Comparison of ENCODE assay signal across 29 cellular contexts in genomic region chr11:123521001-123521400, GRCh38.
"Had no signal": no experiment of that assay in that cellular context is flagged by ENCODE, and none has a peak within 500 bp of the region (broad histone marks: within the 10 kb centered on the region; RNA-seq: fewer than 3 reads in every experiment).

No MANE protein-coding gene starts in this region.

- DNase-seq: activated CD4-positive, alpha-beta memory T cell treated with anti-CD3 and anti-CD28 coated beads for 36 hours; activated CD4-positive, alpha-beta T cell treated with anti-CD3 and anti-CD28 coated beads for 36 hours; activated CD4-positive, alpha-beta T cell treated with anti-CD3 and anti-CD28 coated beads, Interleukin-2, amount 10 ng/mL, durations not matched to agents 24 days and 14 days; activated CD4-positive, CD25-positive, alpha-beta regulatory T cell; activated CD4-positive, CD25-positive, alpha-beta regulatory T cell treated with anti-CD3 and anti-CD28 coated beads, Interleukin-2, amount 50 U/mL, for 72 hours; activated CD8-positive, alpha-beta memory T cell treated with anti-CD3 and anti-CD28 coated beads, Interleukin-2, amount 10 ng/mL, durations not matched to agents 7 days and 5 days; activated CD8-positive, alpha-beta memory T cell treated with anti-CD3 and anti-CD28 coated beads, Interleukin-2, amount 50 U/mL, for 4 hours; activated CD8-positive, alpha-beta T cell treated with anti-CD3 and anti-CD28 coated beads, Interleukin-2, amount 10 ng/mL, durations not matched to agents 7 days and 5 days; activated effector memory CD4-positive, alpha-beta T cell treated with anti-CD3 and anti-CD28 coated beads, Interleukin-2, amount 50 U/mL, for 16 hours; activated naive CD4-positive, alpha-beta T cell treated with anti-CD3 and anti-CD28 coated beads for 36 hours; activated naive CD8-positive, alpha-beta T cell treated with anti-CD3 and anti-CD28 coated beads for 36 hours; activated naive CD8-positive, alpha-beta T cell treated with anti-CD3 and anti-CD28 coated beads, Interleukin-2, amount 50 U/mL, for 24 hours; activated T-cell treated with anti-CD3 and anti-CD28 coated beads, Interleukin-2, amount 50 U/mL, for 1 hour; activated T-cell treated with anti-CD3 and anti-CD28 coated beads, Interleukin-2, amount 50 U/mL, for 48 hours; dorsolateral prefrontal cortex; effector memory CD4-positive, alpha-beta T cell; endodermal cell; erythroblast; foreskin keratinocyte; gastrocnemius medialis; glutamatergic neuron; heart right ventricle; T-helper 2 cell had no signal

- H3K4me1 ChIP-seq: ascending aorta, breast epithelium, foreskin keratinocyte, gastrocnemius medialis had no signal

- ATAC-seq: activated CD4-positive, alpha-beta T cell treated with anti-CD3 and anti-CD28 coated beads for 36 hours; activated CD8-positive, alpha-beta memory T cell treated with anti-CD3 and anti-CD28 coated beads, Interleukin-2, amount 10 ng/mL, durations not matched to agents 7 days and 5 days; activated CD8-positive, alpha-beta T cell treated with anti-CD3 and anti-CD28 coated beads, Interleukin-2, amount 10 ng/mL, durations not matched to agents 7 days and 5 days; activated naive CD8-positive, alpha-beta T cell treated with anti-CD3 and anti-CD28 coated beads, Interleukin-2, amount 50 U/mL, for 24 hours; foreskin keratinocyte; gastrocnemius medialis had no signal

- H3K36me3 ChIP-seq: adrenal gland, ascending aorta, breast epithelium, cardiac muscle cell, esophagus muscularis mucosa, gastrocnemius medialis, heart right ventricle had no signal

- H3K27ac ChIP-seq: ascending aorta, breast epithelium, cardiac muscle cell, coronary artery, esophagus muscularis mucosa, foreskin keratinocyte, gastrocnemius medialis had no signal

- H3K9me3 ChIP-seq: adrenal gland, ascending aorta, breast epithelium, gastrocnemius medialis had no signal

- H3K27me3 ChIP-seq: adrenal gland, ascending aorta, breast epithelium, cardiac muscle cell had no signal

- H3K4me3 ChIP-seq: adrenal gland, ascending aorta, breast epithelium, cardiac muscle cell, coronary artery, dorsolateral prefrontal cortex, esophagus muscularis mucosa, gastrocnemius medialis, heart right ventricle had no signal
